In genomic region chr16:58511933-58512815, GRCh38 we compare ENCODE assay signal across 1 cellular context.
A peak's percentile ranks its signal among the peaks of the same experiment; 100 is the strongest.
TF ChIP-seq lines count a peak whose summit lies in the region.

No MANE protein-coding gene starts in this region.

TF ChIP-seq in HepG2, 621 proteins besides CTCF, POLR2A, EP300 and RAD21 (continued from another document and continues in another):
- no peak for TF ChIP-seq ZBTB2 (CRISPR knock-in tag; IDR thresholded peaks at IDR 0.05; ENCODE audit: low read depth)
- TF ChIP-seq ZNF552 (CRISPR knock-in tag; IDR thresholded peaks at IDR 0.05; ENCODE audit: borderline replicate concordance), result no peak
- no peak for TF ChIP-seq ZNF660 (CRISPR knock-in tag; IDR thresholded peaks at IDR 0.05; ENCODE audit: borderline replicate concordance, low read depth)
- no peak for TF ChIP-seq ZC3H13 (CRISPR knock-in tag; IDR thresholded peaks at IDR 0.05)
- no peak for TF ChIP-seq ATF1 (CRISPR knock-in tag; IDR thresholded peaks at IDR 0.05)
- no peak for TF ChIP-seq GRHL1 (CRISPR knock-in tag; conservative IDR thresholded peaks at IDR 0.05)
- no peak; the same call in 1 of the 2 replicates for TF ChIP-seq KAT7 (CRISPR knock-in tag; IDR thresholded peaks at IDR 0.05; ENCODE audit: borderline replicate concordance)
- TF ChIP-seq PCBP2 (optimal IDR thresholded peaks at IDR 0.05; ENCODE audit: low read depth, low read length, poor library complexity, severe bottlenecking), result no peak
- TF ChIP-seq ZEB1 (IDR thresholded peaks at IDR 0.05; ENCODE audit: insufficient replicate concordance, low read depth), result no peak
- no peak for TF ChIP-seq ZBTB46 (CRISPR knock-in tag; IDR thresholded peaks at IDR 0.05; ENCODE audit: borderline replicate concordance)
- TF ChIP-seq SP1 (IDR thresholded peaks at IDR 0.05), result no peak
- TF ChIP-seq SP1 (CRISPR knock-in tag; IDR thresholded peaks at IDR 0.05), result no peak
- TF ChIP-seq BATF2 (CRISPR knock-in tag; IDR thresholded peaks at IDR 0.05), result no peak
- TF ChIP-seq MYNN (CRISPR knock-in tag; IDR thresholded peaks at IDR 0.05; ENCODE audit: low read depth), result no peak
- no peak for TF ChIP-seq KLF9 (CRISPR knock-in tag; IDR thresholded peaks at IDR 0.05; ENCODE audit: low read depth)
- TF ChIP-seq MAFF (IDR thresholded peaks at IDR 0.05; ENCODE audit: low read depth, low read length), result no peak
- TF ChIP-seq ZNF772 (CRISPR knock-in tag; IDR thresholded peaks at IDR 0.05), result no peak
- TF ChIP-seq HOXA3 (CRISPR knock-in tag; IDR thresholded peaks at IDR 0.05), result peak; percentile 31; the same call in 1 of the 2 replicates
- no peak for TF ChIP-seq ZNF746 (CRISPR knock-in tag; IDR thresholded peaks at IDR 0.05)
- no peak for TF ChIP-seq SP2 (CRISPR knock-in tag; IDR thresholded peaks at IDR 0.05)
- TF ChIP-seq PAWR (CRISPR knock-in tag; IDR thresholded peaks at IDR 0.05; ENCODE audit: borderline replicate concordance), result no peak
- no peak for TF ChIP-seq HNF1A (IDR thresholded peaks at IDR 0.05; ENCODE audit: low read depth)
- TF ChIP-seq HNF1A (CRISPR knock-in tag; IDR thresholded peaks at IDR 0.05; ENCODE audit: borderline replicate concordance), result no peak
- peak; percentile 58; the same call in 1 of the 2 replicates for TF ChIP-seq ZNF274 (CRISPR knock-in tag; IDR thresholded peaks at IDR 0.05)
- no peak for TF ChIP-seq IKZF5 (CRISPR knock-in tag; IDR thresholded peaks at IDR 0.05)
- no peak for TF ChIP-seq HNRNPH1 (optimal IDR thresholded peaks at IDR 0.05; ENCODE audit: low read depth, low read length)
- 0 out of 2 replicates have a peak, but pooled peaks have one; percentile 48 for TF ChIP-seq SMAD3 (CRISPR knock-in tag; IDR thresholded peaks at IDR 0.05)
- peak; percentile 60; the same call in 1 of the 2 replicates for TF ChIP-seq REPIN1 (CRISPR knock-in tag; IDR thresholded peaks at IDR 0.05; ENCODE audit: borderline replicate concordance, low read depth)
- TF ChIP-seq SMYD3 (CRISPR knock-in tag; IDR thresholded peaks at IDR 0.05), result no peak
- TF ChIP-seq ZNF337 (CRISPR knock-in tag; IDR thresholded peaks at IDR 0.05; ENCODE audit: borderline replicate concordance, low read depth), result no peak
- TF ChIP-seq SP140L (CRISPR knock-in tag; IDR thresholded peaks at IDR 0.05; ENCODE audit: borderline replicate concordance), result no peak
- TF ChIP-seq ZNF704 (CRISPR knock-in tag; IDR thresholded peaks at IDR 0.05; ENCODE audit: borderline replicate concordance), result no peak
- TF ChIP-seq HCFC1 (IDR thresholded peaks at IDR 0.05; ENCODE audit: low read depth, low read length), result no peak
- 0 out of 2 replicates have a peak, but pooled peaks have one; percentile 31 for TF ChIP-seq RXRA (CRISPR knock-in tag; IDR thresholded peaks at IDR 0.05)
- no peak for TF ChIP-seq YEATS4 (CRISPR knock-in tag; IDR thresholded peaks at IDR 0.05; ENCODE audit: borderline replicate concordance)
- no peak for TF ChIP-seq RNF219 (CRISPR knock-in tag; IDR thresholded peaks at IDR 0.05)
- TF ChIP-seq AGO1 (IDR thresholded peaks at IDR 0.05; ENCODE audit: low read depth, low read length, poor library complexity, severe bottlenecking), result peak; percentile 58
- no peak; the same call in 1 of the 2 replicates for TF ChIP-seq ARID4A (CRISPR knock-in tag; IDR thresholded peaks at IDR 0.05; ENCODE audit: borderline replicate concordance)
